In genomic region chr19:932647-933552, GRCh38 we compare ENCODE assay signal across 9 cellular contexts. TPM values are rescaled to one million over a fixed set of nuclear protein-coding genes. Genes with fewer than 3 reads are reported as not detected.
DNase-seq lines count a peak whose midpoint lies in the region; ATAC-seq and TF ChIP-seq lines count a peak whose summit lies in the region.
"Had no signal": no experiment of that assay in that cellular context is flagged by ENCODE, and none has a peak within 500 bp of the region (broad histone marks: within the 10 kb centered on the region; RNA-seq: fewer than 3 reads in every experiment).

No MANE protein-coding gene starts in this region.

- POLR2A ChIA-PET in BJ (lab: Charles Lee): interaction anchor here (0.8 kb wide), 2 partner anchors 24 to 51 kb away, joined by 3 read pairs; partner anchors contain the start of gene WDR18
- POLR2A ChIA-PET in activated naive CD8-positive, alpha-beta T cell treated with anti-CD3 and anti-CD28 coated beads, Interleukin-2, amount 10 ng/mL, durations not matched to agents 7 days and 5 days (lab: Charles Lee): interaction anchor here (0.8 kb wide), 1 partner anchor 51 kb away, joined by 3 read pairs; no protein-coding TSS in a partner anchor

- 57% methylated on average over 54 of the region's 54 CpGs for WGBS in HUES64
- 33 to 43% (median 35%) methylated on average over 47 to 54 of the region's 54 CpGs for WGBS in heart left ventricle, 4 donors

- H3K9ac ChIP-seq in HUES64 (ENCODE audit: low read depth, low read length) (0 out of 2 replicates have a peak overlapping the region, but pooled peaks have one; percentile 20), skeletal muscle tissue (ENCODE audit: low read depth in 1 of 3, low read length in 3 of 3) (peak overlapping the region in 1 of 3 donors; percentile 45)

- intact Hi-C loops in heart left ventricle (cut with DNase I): no loop called here

- peak overlapping the region; percentile 65 for H3K27ac Mint-ChIP-seq in activated naive CD8-positive, alpha-beta T cell treated with anti-CD3 and anti-CD28 coated beads, Interleukin-2, amount 10 ng/mL, durations not matched to agents 7 days and 5 days

- peak overlapping the region; percentile 76 for H3K4me3 Mint-ChIP-seq in activated naive CD8-positive, alpha-beta T cell treated with anti-CD3 and anti-CD28 coated beads, Interleukin-2, amount 10 ng/mL, durations not matched to agents 7 days and 5 days

- H3K4me3 ChIP-seq in BJ (ENCODE audit: low read depth, low read length) (peak overlapping the region; percentile 28), HUES64 (ENCODE audit: low read length) (no peak overlapping the region), heart left ventricle (peak overlapping the region in 9 of 12 donors; percentile 12 to 44 (median 31)), skeletal muscle tissue (ENCODE audit: low read length in 3 of 3) (no peak overlapping the region)

- H3K27ac ChIP-seq in HUES64 (ENCODE audit: low read depth, low read length) (peak overlapping the region; percentile 46), heart left ventricle (peak overlapping the region in 11 of 12 donors; percentile 5 to 79 (median 68)), skeletal muscle tissue (ENCODE audit: low read depth, low read length) (peak overlapping the region; percentile 36)

- H3K9me3 ChIP-seq in HUES64 (ENCODE audit: insufficient read depth, low read depth, low read length): no peaks in the 10 kb centered on the region
- H3K9me3 ChIP-seq in heart left ventricle: no peaks in the 10 kb centered on the region
- no peaks in the 10 kb centered on the region for H3K9me3 ChIP-seq in skeletal muscle tissue (ENCODE audit: control insufficient read depth in 3 of 3, low read length in 3 of 3)

- H3K27me3 ChIP-seq in BJ (ENCODE audit: control insufficient read depth, insufficient read depth, low read length) (no peaks in the 10 kb centered on the region), HUES64 (ENCODE audit: insufficient read depth, low read length) (no peaks in the 10 kb centered on the region), heart left ventricle (no peaks in the 10 kb centered on the region), skeletal muscle tissue (ENCODE audit: control insufficient read depth in 3 of 3, insufficient read depth in 3 of 3, low read length in 3 of 3) (peaks cover 0 to 11% (median 11%) of the 10 kb centered on the region in 3 donors)

- TF ChIP-seq CTCF in BJ (IDR thresholded peaks at IDR 0.05; ENCODE audit: insufficient read depth, low read depth, low read length) (peak; percentile 18; the same call in 1 of the 2 replicates), heart left ventricle (IDR thresholded peaks at IDR 0.05) (peak in 1 of 12 donors; percentile 9)

- peak; percentile 72 for ATAC-seq in activated naive CD8-positive, alpha-beta T cell treated with anti-CD3 and anti-CD28 coated beads, Interleukin-2, amount 10 ng/mL, durations not matched to agents 7 days and 5 days (ENCODE audit: low read depth)
- peak in 3 of 4 donors; percentile 74 to 83 (median 76) for ATAC-seq in heart left ventricle
- ATAC-seq in GM21619 (IDR thresholded peaks at IDR 0.05; ENCODE audit: unreplicated experiment): no peak

- CTCF ChIA-PET in BJ (lab: Yijun Ruan, JAX): interaction anchor here (0.6 to 1.8 kb wide), 6 partner anchors 9 to 259 kb away, joined by 3 to 10 read pairs (median 4); partner anchors contain the start of gene WDR18

- H3K4me1 ChIP-seq in HUES64 (ENCODE audit: insufficient read depth, low read length) (peaks cover 1% of the 10 kb centered on the region), heart left ventricle (peaks cover 4 to 40% (median 31%) of the 10 kb centered on the region in 12 donors), skeletal muscle tissue (ENCODE audit: control insufficient read depth in 3 of 3, insufficient read depth in 3 of 3, low read length in 3 of 3) (peaks cover 25 to 32% (median 28%) of the 10 kb centered on the region in 3 donors)

- H3K9me3 Mint-ChIP-seq in activated naive CD8-positive, alpha-beta T cell treated with anti-CD3 and anti-CD28 coated beads, Interleukin-2, amount 10 ng/mL, durations not matched to agents 7 days and 5 days: no peaks in the 10 kb centered on the region

- H3K4me1 Mint-ChIP-seq in activated naive CD8-positive, alpha-beta T cell treated with anti-CD3 and anti-CD28 coated beads, Interleukin-2, amount 10 ng/mL, durations not matched to agents 7 days and 5 days: peaks cover 17% of the 10 kb centered on the region

- DNase-seq in BJ (ENCODE audit: low read depth) (peak; percentile 77), heart left ventricle (peak; percentile 79 to 92 (median 84)), Kasumi-1 (lab: John Stamatoyannopoulos, UW) (no peak), medulla oblongata (ENCODE audit: extremely low spot score) (no peak)
- peak; percentile 67 for DNase-seq in activated naive CD8-positive, alpha-beta T cell treated with anti-CD3 and anti-CD28 coated beads, Interleukin-2, amount 10 ng/mL, durations not matched to agents 7 days and 5 days

- H3K36me3 ChIP-seq in BJ (ENCODE audit: control insufficient read depth, insufficient read depth, low read length): peaks cover 21% of the 10 kb centered on the region
- peaks cover 36% of the 10 kb centered on the region for H3K36me3 ChIP-seq in HUES64 (ENCODE audit: insufficient read depth, low read length)
- H3K36me3 ChIP-seq in heart left ventricle: peaks cover 0 to 9% (median 0%) of the 10 kb centered on the region in 9 donors
- peaks cover 0 to 1% (median 0%) of the 10 kb centered on the region in 3 donors for H3K36me3 ChIP-seq in skeletal muscle tissue (ENCODE audit: control insufficient read depth in 3 of 3, insufficient read depth in 3 of 3, low read length in 3 of 3)

- H3K36me3 Mint-ChIP-seq in activated naive CD8-positive, alpha-beta T cell treated with anti-CD3 and anti-CD28 coated beads, Interleukin-2, amount 10 ng/mL, durations not matched to agents 7 days and 5 days: peaks cover 20% of the 10 kb centered on the region

- TF ChIP-seq POLR2A in heart left ventricle (IDR thresholded peaks at IDR 0.05): no peak

- H3K27me3 Mint-ChIP-seq in activated naive CD8-positive, alpha-beta T cell treated with anti-CD3 and anti-CD28 coated beads, Interleukin-2, amount 10 ng/mL, durations not matched to agents 7 days and 5 days: peaks cover 2% of the 10 kb centered on the region

RNA-seq across cellular contexts. Expression of gene ARID3A, which starts 7.1 kb away (rescaled TPM):
- polyA plus RNA-seq in BJ (2011; rRNA removed) (10.7 and 17.4 TPM in 2 replicates), heart left ventricle (1 to 10 TPM; 3.9 to 5.9 TPM)
- polyA minus RNA-seq in BJ (2011; rRNA and poly(A)+ RNA removed): 21.9 and 36.1 TPM in 2 replicates
- polyA plus RNA-seq in HUES64 (2013, experiment 1 of 2): 44.2 TPM
- 51.5 TPM for polyA plus RNA-seq in HUES64 (2013, experiment 2 of 2)
- total RNA-seq in activated naive CD8-positive, alpha-beta T cell treated with anti-CD3 and anti-CD28 coated beads, Interleukin-2, amount 10 ng/mL, durations not matched to agents 7 days and 5 days: 10 to 100 TPM; 28.7 to 33.2 TPM
- total RNA-seq in heart left ventricle (10 to 100 TPM in 1 of 9 donors, 1 to 10 TPM in 8; 1.9 to 15.7 (median 5.8) TPM), skeletal muscle tissue (2.6 TPM)

RNA-seq across cellular contexts. Expression of gene KISS1R, which starts 15.8 kb away (rescaled TPM):
- not detected in 2 replicates for polyA plus RNA-seq in BJ (2011; rRNA removed)
- polyA minus RNA-seq in BJ (2011; rRNA and poly(A)+ RNA removed): not detected in 2 replicates
- polyA plus RNA-seq in HUES64 (2013, experiment 1 of 2): 0.75 TPM
- polyA plus RNA-seq in HUES64 (2013, experiment 2 of 2): 1.3 TPM
- total RNA-seq in activated naive CD8-positive, alpha-beta T cell treated with anti-CD3 and anti-CD28 coated beads, Interleukin-2, amount 10 ng/mL, durations not matched to agents 7 days and 5 days: 1 to 10 TPM; 2.9 to 3.1 TPM
- total RNA-seq in heart left ventricle: not detected
- not detected for polyA plus RNA-seq in heart left ventricle
- not detected for total RNA-seq in skeletal muscle tissue
- total RNA-seq: endothelial cell of umbilical vein had no signal
- polyA plus RNA-seq: endothelial cell of umbilical vein had no signal

RNA-seq across cellular contexts. Expression of gene R3HDM4, which starts 19.9 kb away (rescaled TPM):
- polyA plus RNA-seq in BJ (2011; rRNA removed): 35.3 and 46.6 TPM in 2 replicates
- 18.0 and 26.9 TPM in 2 replicates for polyA minus RNA-seq in BJ (2011; rRNA and poly(A)+ RNA removed)
- polyA plus RNA-seq in HUES64 (2013, experiment 1 of 2): 44.1 TPM
- 48.1 TPM for polyA plus RNA-seq in HUES64 (2013, experiment 2 of 2)
- total RNA-seq in activated naive CD8-positive, alpha-beta T cell treated with anti-CD3 and anti-CD28 coated beads, Interleukin-2, amount 10 ng/mL, durations not matched to agents 7 days and 5 days: 100 to 1,000 TPM; 108 to 113 TPM
- total RNA-seq in heart left ventricle: 10 to 100 TPM; 17.1 to 35.5 (median 23.8) TPM
- polyA plus RNA-seq in heart left ventricle: 10 to 100 TPM; 30.4 to 47.1 TPM
- 30.8 TPM for total RNA-seq in skeletal muscle tissue

RNA-seq across cellular contexts. Expression of gene RNU6-9, which starts 39.6 kb away (rescaled TPM):
- polyA plus RNA-seq in BJ (2011; rRNA removed) (not detected in 2 replicates), heart left ventricle (not detected)
- polyA minus RNA-seq in BJ (2011; rRNA and poly(A)+ RNA removed): not detected in 2 replicates
- polyA plus RNA-seq in HUES64 (2013, experiment 1 of 2): under 0.01 TPM
- polyA plus RNA-seq in HUES64 (2013, experiment 2 of 2): under 0.01 TPM
- total RNA-seq in activated naive CD8-positive, alpha-beta T cell treated with anti-CD3 and anti-CD28 coated beads, Interleukin-2, amount 10 ng/mL, durations not matched to agents 7 days and 5 days: not detected
- total RNA-seq in heart left ventricle (not detected), skeletal muscle tissue (not detected)
- total RNA-seq: endothelial cell of umbilical vein had no signal
- polyA plus RNA-seq: endothelial cell of umbilical vein had no signal

RNA-seq across cellular contexts. Expression of gene MED16, which starts 39.9 kb away (rescaled TPM):
- polyA plus RNA-seq in BJ (2011; rRNA removed): 21.5 and 39.8 TPM in 2 replicates
- polyA minus RNA-seq in BJ (2011; rRNA and poly(A)+ RNA removed): 30.5 and 34.7 TPM in 2 replicates
- 53.6 TPM for polyA plus RNA-seq in HUES64 (2013, experiment 1 of 2)
- polyA plus RNA-seq in HUES64 (2013, experiment 2 of 2): 56.6 TPM
- 10 to 100 TPM; 53.6 to 72.7 TPM for total RNA-seq in activated naive CD8-positive, alpha-beta T cell treated with anti-CD3 and anti-CD28 coated beads, Interleukin-2, amount 10 ng/mL, durations not matched to agents 7 days and 5 days
- 10 to 100 TPM; 17.5 to 41.9 (median 28.5) TPM for total RNA-seq in heart left ventricle
- polyA plus RNA-seq in heart left ventricle: 10 to 100 TPM; 19.8 to 25.6 TPM
- total RNA-seq in skeletal muscle tissue: 18.3 TPM

Comparison
In these comparisons a context has a peak if more than half of its experiments do, and no peak if none do; other contexts are left out.
1. DNase-seq: peak in BJ (single experiment), activated naive CD8-positive, alpha-beta T cell treated with anti-CD3 and anti-CD28 coated beads, Interleukin-2, amount 10 ng/mL, durations not matched to agents 7 days and 5 days (single experiment) and heart left ventricle (5 of 5); none in Kasumi-1 (0 of 2) and medulla oblongata (single experiment).
2. H3K4me3 ChIP-seq: peak in BJ (single experiment) and heart left ventricle (9 of 12); none in HUES64 (single experiment) and skeletal muscle tissue (0 of 3).
3. Peak in every context shown above with its lines, with median percentiles within 50 percentile points of each other: H3K27ac ChIP-seq.